12 cellular contexts compared by ENCODE assay signal in genomic region chr3:193997228-193998192, GRCh38.
DNase-seq lines count a peak whose midpoint lies in the region; ATAC-seq, FAIRE-seq and TF ChIP-seq lines count a peak whose summit lies in the region.
"Had no signal": no experiment of that assay in that cellular context is flagged by ENCODE, and none has a peak within 500 bp of the region (broad histone marks: within the 10 kb centered on the region; RNA-seq: fewer than 3 reads in every experiment).

No MANE protein-coding gene starts in this region.

- FAIRE-seq in urothelium cell line (lab: Jason Lieb, UNC), result peak; percentile 44

- no peak overlapping the region for H2BK5ac ChIP-seq in mesenchymal stem cell (ENCODE audit: low read depth, low read length, poor library complexity, severe bottlenecking)

- no peak overlapping the region for H4K8ac ChIP-seq in mesenchymal stem cell (ENCODE audit: low read length)

- no peak overlapping the region for H4K91ac ChIP-seq in mesenchymal stem cell (ENCODE audit: low read length)

- no peak overlapping the region for H2BK15ac ChIP-seq in mesenchymal stem cell (ENCODE audit: low read depth, poor library complexity, severe bottlenecking)

- H3K4me3 ChIP-seq in colonic mucosa (no peak overlapping the region), mesenchymal stem cell (ENCODE audit: insufficient read depth in 1 of 2, low read depth in 1 of 2, low read length in 2 of 2) (no peak overlapping the region)

- no peaks in the 10 kb centered on the region for H3K4me1 ChIP-seq in colonic mucosa
- peaks cover 2% of the 10 kb centered on the region for H3K4me1 ChIP-seq in mesenchymal stem cell (ENCODE audit: control insufficient read depth, insufficient read depth, low read depth, low read length)
- H3K4me1 ChIP-seq: parathyroid adenoma had no signal

- no peak for TF ChIP-seq CTCF in colonic mucosa (IDR thresholded peaks at IDR 0.05)

- peak; percentile 87 for DNase-seq in NCI-H2029 treated with DMSO at 0.1 percent for 48 hours (lab: John Stamatoyannopoulos, UW)
- DNase-seq in colonic mucosa, result peak; percentile 33
- DNase-seq in mesenchymal stem cell, result peak; percentile 32
- DNase-seq in urothelium cell line (ENCODE audit: low spot score), result no peak
- no peak for DNase-seq in activated T-cell treated with anti-CD3 and anti-CD28 coated beads, Interleukin-2, amount 50 U/mL, for 24 hours
- DNase-seq: NCI-H446, SHP77 treated with DMSO at 0.1 percent for 48 hours had no signal

- H3K27me3 ChIP-seq in colonic mucosa (no peaks in the 10 kb centered on the region), mesenchymal stem cell (ENCODE audit: control insufficient read depth in 1 of 2, insufficient read depth in 1 of 2, low read length in 2 of 2) (peaks cover 44 to 81% of the 10 kb centered on the region in 2 experiments)

- no peak overlapping the region for H2BK12ac ChIP-seq in mesenchymal stem cell (ENCODE audit: low read length in 2 of 2)

- peaks cover 2% of the 10 kb centered on the region for H3K4me1 Mint-ChIP-seq in activated T-cell treated with anti-CD3 and anti-CD28 coated beads, Interleukin-2, amount 50 U/mL, for 24 hours (ENCODE audit: low read depth)

- H3K27ac ChIP-seq in colonic mucosa (no peak overlapping the region), mesenchymal stem cell (ENCODE audit: low read length, poor library complexity, severe bottlenecking) (no peak overlapping the region)
- H3K27ac ChIP-seq: HL-60, parathyroid adenoma had no signal

- H3K23ac ChIP-seq in mesenchymal stem cell (ENCODE audit: low read length in 2 of 2), result no peak overlapping the region

- peak overlapping the region in 1 of 2 experiments; percentile 11 for H3K18ac ChIP-seq in mesenchymal stem cell (ENCODE audit: low read depth in 1 of 2, low read length in 2 of 2)

- H2AK5ac ChIP-seq in mesenchymal stem cell (ENCODE audit: low read length, severe bottlenecking), result no peak overlapping the region

- H3K4me3 Mint-ChIP-seq in activated T-cell treated with anti-CD3 and anti-CD28 coated beads, Interleukin-2, amount 50 U/mL, for 24 hours, result no peak overlapping the region
- H3K4me3 Mint-ChIP-seq: memory B cell had no signal

- H3K9me3 ChIP-seq in colonic mucosa (no peaks in the 10 kb centered on the region), mesenchymal stem cell (ENCODE audit: control insufficient read depth, low read length) (no peaks in the 10 kb centered on the region)

- peaks cover 23% of the 10 kb centered on the region for H3K27me3 Mint-ChIP-seq in activated T-cell treated with anti-CD3 and anti-CD28 coated beads, Interleukin-2, amount 50 U/mL, for 24 hours

- H2BK120ac ChIP-seq in mesenchymal stem cell (ENCODE audit: low read depth, low read length), result no peak overlapping the region

- no peak for ATAC-seq in HG03280 (IDR thresholded peaks at IDR 0.05; ENCODE audit: unreplicated experiment)
- ATAC-seq in HG03432 (IDR thresholded peaks at IDR 0.05; ENCODE audit: unreplicated experiment), result no peak

- peak overlapping the region in 1 of 2 donors; percentile 43 for H3K9ac ChIP-seq in colonic mucosa (ENCODE audit: low read depth in 2 of 2, low read length in 2 of 2)
- H3K9ac ChIP-seq in mesenchymal stem cell (ENCODE audit: low read length), result no peak overlapping the region
- H3K9ac ChIP-seq: parathyroid adenoma had no signal

- 77% methylated on average over 12 of the region's 13 CpGs for WGBS in mesenchymal stem cell

- no peak overlapping the region for H3K27ac Mint-ChIP-seq in activated T-cell treated with anti-CD3 and anti-CD28 coated beads, Interleukin-2, amount 50 U/mL, for 24 hours
- H3K27ac Mint-ChIP-seq: memory B cell had no signal

- H3K9me3 Mint-ChIP-seq in activated T-cell treated with anti-CD3 and anti-CD28 coated beads, Interleukin-2, amount 50 U/mL, for 24 hours, result no peaks in the 10 kb centered on the region
- H3K9me3 Mint-ChIP-seq: memory B cell had no signal

- H2AFZ ChIP-seq in mesenchymal stem cell (ENCODE audit: low read depth, low read length), result no peak overlapping the region
- H2AFZ ChIP-seq: parathyroid adenoma had no signal

- no peaks in the 10 kb centered on the region for H3K36me3 Mint-ChIP-seq in activated T-cell treated with anti-CD3 and anti-CD28 coated beads, Interleukin-2, amount 50 U/mL, for 24 hours (ENCODE audit: low read depth)
- H3K36me3 Mint-ChIP-seq: memory B cell had no signal

- no peak overlapping the region for H3K4me2 ChIP-seq in mesenchymal stem cell (ENCODE audit: low read length, poor library complexity, severe bottlenecking)

- no peak overlapping the region for H3K4ac ChIP-seq in mesenchymal stem cell (ENCODE audit: low read depth in 1 of 2, low read length in 2 of 2)

- no peaks in the 10 kb centered on the region for H3K36me3 ChIP-seq in colonic mucosa
- no peaks in the 10 kb centered on the region for H3K36me3 ChIP-seq in mesenchymal stem cell (ENCODE audit: control insufficient read depth in 1 of 2, insufficient read depth in 2 of 2, low read depth in 1 of 2, low read length in 2 of 2)

- no peak overlapping the region for H3K14ac ChIP-seq in mesenchymal stem cell (ENCODE audit: low read length in 2 of 2)

- intact Hi-C loops in colonic mucosa (cut with DNase I), result loop anchor here (10.0 kb wide), 1 partner anchor 213 kb away; no protein-coding TSS in a partner anchor

- no peaks in the 10 kb centered on the region for H3K79me1 ChIP-seq in mesenchymal stem cell (replicated peaks; ENCODE audit: low read length, poor library complexity, severe bottlenecking)

Comparison
In these comparisons a context has a peak if more than half of its experiments do, and no peak if none do; other contexts are left out.
1. DNase-seq: peak in NCI-H2029 treated with DMSO at 0.1 percent for 48 hours (single experiment), colonic mucosa (single experiment) and mesenchymal stem cell (single experiment); none in urothelium cell line (single experiment) and activated T-cell treated with anti-CD3 and anti-CD28 coated beads, Interleukin-2, amount 50 U/mL, for 24 hours (single experiment).